9 cellular contexts compared by ENCODE assay signal in the genomic region with DNA sequence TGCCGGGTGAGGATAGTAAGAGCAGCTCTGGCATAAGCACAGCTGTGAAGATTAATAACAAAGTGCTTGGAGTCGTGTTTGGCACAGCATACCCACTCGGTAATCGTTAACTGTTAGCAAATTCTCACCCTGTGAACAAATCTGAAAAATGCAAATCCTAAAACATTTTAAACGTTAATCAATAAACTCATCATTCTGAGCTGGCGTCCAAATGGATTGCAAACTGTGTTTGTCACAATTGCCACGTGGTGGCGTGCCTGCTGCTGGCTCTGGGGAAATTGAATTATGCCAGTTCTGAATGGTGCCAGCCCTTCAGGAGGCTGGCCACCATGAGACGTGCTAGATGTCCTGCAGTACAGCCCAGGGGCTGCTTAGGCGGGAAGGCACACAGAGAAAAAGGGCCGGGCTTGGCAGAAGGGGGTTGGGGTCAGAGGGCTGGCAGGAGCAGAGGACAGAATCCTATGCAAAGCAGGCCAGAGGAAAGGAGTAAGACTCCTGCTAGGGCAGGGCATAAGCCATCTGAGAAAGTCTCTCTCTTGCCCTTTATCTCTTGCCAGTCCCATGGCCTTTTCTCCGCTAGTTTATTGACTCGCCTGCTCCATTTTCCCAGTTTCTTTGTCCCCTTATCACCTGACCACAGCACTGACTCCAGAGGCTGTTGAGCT. TPM values are rescaled to one million over a fixed set of nuclear protein-coding genes. Genes with fewer than 3 reads are reported as not detected.
DNase-seq lines count a peak whose midpoint lies in the region; ATAC-seq and TF ChIP-seq lines count a peak whose summit lies in the region.
"Had no signal": no experiment of that assay in that cellular context is flagged by ENCODE, and none has a peak within 500 bp of the region (broad histone marks: within the 10 kb centered on the region; RNA-seq: fewer than 3 reads in every experiment).

No MANE protein-coding gene starts in this region.

- H3K36me3 Mint-ChIP-seq in CD4-positive, alpha-beta memory T cell, result no peaks in the 10 kb centered on the region
- H3K36me3 Mint-ChIP-seq: memory B cell had no signal

- no peak overlapping the region for H2BK5ac ChIP-seq in neuronal stem cell (ENCODE audit: low read length)

- H3K9me3 ChIP-seq in body of pancreas (no peaks in the 10 kb centered on the region), psoas muscle (no peaks in the 10 kb centered on the region), neuronal stem cell (replicated peaks in 1 of 2; ENCODE audit: control insufficient read depth in 2 of 2, insufficient read depth in 1 of 2, low read depth in 1 of 2, low read length in 2 of 2) (peaks cover 0 to 2% of the 10 kb centered on the region in 2 donors)
- H3K9me3 ChIP-seq in CD4-positive, alpha-beta memory T cell (ENCODE audit: control insufficient read depth in 1 of 2, low read length in 2 of 2), result no peaks in the 10 kb centered on the region

- H3K4ac ChIP-seq in neuronal stem cell (ENCODE audit: low read length), result no peak overlapping the region

- peaks cover 57 to 67% of the 10 kb centered on the region in 2 donors for H3K27me3 Mint-ChIP-seq in CD4-positive, alpha-beta memory T cell

- POLR2A ChIA-PET in CD4-positive, alpha-beta memory T cell (lab: Charles Lee; ENCODE audit: partially characterized antibody), result interaction anchor here (2.3 kb wide), 1 partner anchor 22 kb away, joined by 12 read pairs; the partner anchor contains the start of gene POLG

- DNase-seq in NCI-H748 (lab: John Stamatoyannopoulos, UW; ENCODE audit: unreplicated experiment) (peak; percentile 61), NCI-H748 treated with DMSO at 0.1 percent for 48 hours (lab: John Stamatoyannopoulos, UW) (no peak), NCI-H146 (lab: John Stamatoyannopoulos, UW) (peak; percentile 29), body of pancreas (peak; percentile 58 to 71 (median 65)), psoas muscle (no peak), neuronal stem cell (ENCODE audit: low spot score) (no peak)
- no peak for DNase-seq in CD4-positive, alpha-beta memory T cell

- no peak overlapping the region for H4K91ac ChIP-seq in neuronal stem cell (ENCODE audit: low read depth, low read length, poor library complexity)

- TF ChIP-seq CTCF in body of pancreas (IDR thresholded peaks at IDR 0.05) (peak in 6 of 7 experiments; percentile 12 to 49 (median 40)), psoas muscle (IDR thresholded peaks at IDR 0.05) (peak; percentile 9)

- no peak overlapping the region for H2BK120ac ChIP-seq in neuronal stem cell (ENCODE audit: low read depth, low read length)

- no peak overlapping the region for H2BK12ac ChIP-seq in neuronal stem cell (ENCODE audit: low read length)

- H3K4me1 Mint-ChIP-seq in CD4-positive, alpha-beta memory T cell, result peaks cover 0 to 23% (median 7%) of the 10 kb centered on the region in 4 donors

- intact Hi-C loops in body of pancreas (cut with DNase I), result no loop called here
- intact Hi-C loops in psoas muscle (cut with DNase I), result loop anchor here in 1 of 2 donors (5.0 to 10.0 kb wide), 2 partner anchors 116 to 198 kb away; no protein-coding TSS in a partner anchor
- intact Hi-C loops in CD4-positive, alpha-beta memory T cell (cut with micrococcal nuclease), result no loop called here

- no peak overlapping the region for H3K23ac ChIP-seq in neuronal stem cell (ENCODE audit: low read depth, low read length, poor library complexity)

- H3K18ac ChIP-seq in neuronal stem cell (ENCODE audit: low read length), result no peak overlapping the region

- H3K9me3 Mint-ChIP-seq in CD4-positive, alpha-beta memory T cell, result peaks cover 0 to 5% (median 0%) of the 10 kb centered on the region in 8 donors
- H3K9me3 Mint-ChIP-seq: memory B cell had no signal

- H3K14ac ChIP-seq in neuronal stem cell (ENCODE audit: low read length), result no peak overlapping the region

- H3K36me3 ChIP-seq in body of pancreas (replicated peaks in 1 of 2; ENCODE audit: insufficient read depth in 1 of 2, low read depth in 2 of 2) (no peaks in the 10 kb centered on the region), psoas muscle (ENCODE audit: insufficient read depth in 1 of 2, low read depth in 1 of 2) (no peaks in the 10 kb centered on the region), neuronal stem cell (replicated peaks in 1 of 2; ENCODE audit: control insufficient read depth in 2 of 2, insufficient read depth in 2 of 2, low read length in 2 of 2) (no peaks in the 10 kb centered on the region)
- no peaks in the 10 kb centered on the region for H3K36me3 ChIP-seq in CD4-positive, alpha-beta memory T cell (ENCODE audit: insufficient read depth, low read length)

- H3K27ac ChIP-seq in body of pancreas (peak overlapping the region in 1 of 4 donors; percentile 46), psoas muscle (no peak overlapping the region), neuronal stem cell (replicated peaks; ENCODE audit: low read length) (no peak overlapping the region)
- H3K27ac ChIP-seq in CD4-positive, alpha-beta memory T cell (ENCODE audit: low read depth, low read length), result no peak overlapping the region

- H3K27me3 ChIP-seq in body of pancreas (peaks cover 0 to 22% of the 10 kb centered on the region in 2 donors), psoas muscle (ENCODE audit: insufficient read depth in 3 of 3, low read length in 2 of 3) (peaks cover 0 to 82% (median 17%) of the 10 kb centered on the region in 3 donors), neuronal stem cell (ENCODE audit: control insufficient read depth in 3 of 3, insufficient read depth in 3 of 3, low read depth in 1 of 3, low read length in 3 of 3) (peaks cover 29 to 86% (median 54%) of the 10 kb centered on the region in 3 experiments)
- H3K27me3 ChIP-seq in CD4-positive, alpha-beta memory T cell (ENCODE audit: insufficient read depth, low read length), result peaks cover 39% of the 10 kb centered on the region

- H3K4me3 ChIP-seq in body of pancreas (no peak overlapping the region), psoas muscle (no peak overlapping the region), neuronal stem cell (ENCODE audit: low read length in 2 of 2) (no peak overlapping the region)
- no peak overlapping the region for H3K4me3 ChIP-seq in CD4-positive, alpha-beta memory T cell (ENCODE audit: low read length in 2 of 2)

- WGBS in body of pancreas, 2 donors, result 13 to 14% methylated on average over 13 of the region's 13 CpGs
- WGBS in psoas muscle, 3 donors, result 26 to 30% (median 29%) methylated on average over 13 of the region's 13 CpGs
- no CpG with 5 or more reads among the region's 13 CpGs for WGBS in neuronal stem cell (ENCODE audit: extremely low coverage in 2 of 2, insufficient read length in 2 of 2, insufficient replicate concordance in 1 of 2), 2 donors

- H2BK15ac ChIP-seq in neuronal stem cell (ENCODE audit: low read length), result no peak overlapping the region

- ATAC-seq in body of pancreas (peak; percentile 58), psoas muscle (no peak), GM21360 (IDR thresholded peaks at IDR 0.05; ENCODE audit: unreplicated experiment) (no peak)

- no peak overlapping the region for H2AK5ac ChIP-seq in neuronal stem cell (ENCODE audit: low read depth, low read length)

- H3K4me3 Mint-ChIP-seq in CD4-positive, alpha-beta memory T cell, result peak overlapping the region in 1 of 8 donors; percentile 21
- H3K4me3 Mint-ChIP-seq: memory B cell had no signal

- no peak overlapping the region for H4K8ac ChIP-seq in neuronal stem cell (ENCODE audit: low read depth, low read length)

- no peak for TF ChIP-seq POLR2A in body of pancreas (IDR thresholded peaks at IDR 0.05)

- no peak overlapping the region for H3K9ac ChIP-seq in neuronal stem cell (ENCODE audit: low read depth, low read length, poor library complexity)

- no peak overlapping the region for H3K4me2 ChIP-seq in neuronal stem cell (ENCODE audit: insufficient read depth, low read length, poor library complexity, severe bottlenecking)

- H3K4me1 ChIP-seq in body of pancreas (peaks cover 26% of the 10 kb centered on the region), psoas muscle (peaks cover 7% of the 10 kb centered on the region), neuronal stem cell (ENCODE audit: control insufficient read depth in 2 of 2, insufficient read depth in 1 of 2, low read depth in 1 of 2, low read length in 2 of 2) (peaks cover 5 to 9% of the 10 kb centered on the region in 2 donors)
- H3K4me1 ChIP-seq in CD4-positive, alpha-beta memory T cell (ENCODE audit: insufficient read depth, low read length), result peaks cover 11% of the 10 kb centered on the region

- CTCF ChIA-PET in CD4-positive, alpha-beta memory T cell (lab: Charles Lee; ENCODE audit: partially characterized antibody), result interaction anchor here (0.7 to 5.6 kb wide), 9 partner anchors 8 to 150 kb away, joined by 3 to 133 read pairs (median 19); partner anchors contain the start of gene POLG

- no peaks in the 10 kb centered on the region for H3K79me1 ChIP-seq in neuronal stem cell (ENCODE audit: low read depth, low read length)

- peak overlapping the region in 1 of 7 donors; percentile 44 for H3K27ac Mint-ChIP-seq in CD4-positive, alpha-beta memory T cell
- H3K27ac Mint-ChIP-seq: memory B cell had no signal

- no peak overlapping the region for H2AFZ ChIP-seq in neuronal stem cell (ENCODE audit: low read length)

RNA-seq across cellular contexts. Expression of gene POLG, which starts 22.1 kb away (rescaled TPM):
- 10 to 100 TPM; 60.7 to 67.2 TPM for total RNA-seq in body of pancreas
- 10 to 100 TPM; 47.7 to 56.0 (median 51.1) TPM for total RNA-seq in psoas muscle
- 10 to 100 TPM; 32.6 to 64.5 (median 58.4) TPM for polyA plus RNA-seq in psoas muscle
- 100 to 1,000 TPM; 148 to 151 TPM for total RNA-seq in CD4-positive, alpha-beta memory T cell
- 10 to 100 TPM; 19.4 to 51.4 TPM for polyA plus RNA-seq in CD4-positive, alpha-beta memory T cell
- polyA plus RNA-seq in neuronal stem cell (2013, experiment 1 of 2), result 21.3 TPM
- polyA plus RNA-seq in neuronal stem cell (2013, experiment 2 of 2), result 21.7 TPM

Comparison
In these comparisons a context has a peak if more than half of its experiments do, and no peak if none do; other contexts are left out.
1. DNase-seq: peak in NCI-H748 (single experiment), NCI-H146 (single experiment) and body of pancreas (4 of 4); none in NCI-H748 treated with DMSO at 0.1 percent for 48 hours (single experiment), psoas muscle (0 of 2), CD4-positive, alpha-beta memory T cell (0 of 5) and neuronal stem cell (single experiment).